Comparison of ENCODE assay signal across 8 cellular contexts in genomic region chr19:38316477-38317067, GRCh38. TPM values are rescaled to one million over a fixed set of nuclear protein-coding genes. Genes with fewer than 3 reads are reported as not detected.
A peak's percentile ranks its signal among the peaks of the same experiment; 100 is the strongest.
DNase-seq lines count a peak whose midpoint lies in the region; ATAC-seq and TF ChIP-seq lines count a peak whose summit lies in the region.

No MANE protein-coding gene starts in this region.

- intact Hi-C loops in esophagus muscularis mucosa (cut with DNase I) (no loop called here), gastrocnemius medialis (cut with DNase I; ENCODE audit: low total_unique reads) (loop anchor here (1.0 to 5.0 kb wide), 2 partner anchors 20 to 409 kb away; partner anchors contain the start of genes SIPA1L3 and WDR87)

- H3K27me3 ChIP-seq in RWPE2 (ENCODE audit: insufficient read depth, poor library complexity, severe bottlenecking) = no peaks in the 10 kb centered on the region
- H3K27me3 ChIP-seq in esophagus muscularis mucosa = no peaks in the 10 kb centered on the region
- peaks cover 0 to 14% (median 2%) of the 10 kb centered on the region in 3 donors for H3K27me3 ChIP-seq in gastrocnemius medialis

- TF ChIP-seq POLR2A in esophagus muscularis mucosa (IDR thresholded peaks at IDR 0.05; ENCODE audit: low read depth) (no peak), gastrocnemius medialis (IDR thresholded peaks at IDR 0.05) (no peak)

- DNase-seq in NCI-H2227 treated with DMSO at 0.1 percent for 48 hours (lab: John Stamatoyannopoulos, UW) = peak; percentile 99
- no peak for DNase-seq in NCI-H2227 (lab: John Stamatoyannopoulos, UW; ENCODE audit: unreplicated experiment)
- no peak for DNase-seq in RWPE2 (ENCODE audit: low spot score)
- DNase-seq in esophagus muscularis mucosa (ENCODE audit: extremely low spot score) = no peak
- no peak for DNase-seq in gastrocnemius medialis
- DNase-seq in HK-2 (ENCODE audit: unreplicated experiment) = no peak
- no peak for DNase-seq in Ammon's horn (ENCODE audit: low spot score)

- ATAC-seq in RWPE2 (ENCODE audit: low read depth) (no peak), gastrocnemius medialis (peak in 1 of 2 donors; percentile 9), HG02885 (IDR thresholded peaks at IDR 0.05; ENCODE audit: poor library complexity, unreplicated experiment) (no peak)

- TF ChIP-seq CTCF in RWPE2 (IDR thresholded peaks at IDR 0.05; ENCODE audit: poor library complexity, severe bottlenecking) = no peak
- no peak for TF ChIP-seq CTCF in esophagus muscularis mucosa (IDR thresholded peaks at IDR 0.05)
- no peak for TF ChIP-seq CTCF in gastrocnemius medialis (IDR thresholded peaks at IDR 0.05 in 4 of 5, conservative IDR thresholded peaks at IDR 0.05 in 1 of 5)

- no peak for TF ChIP-seq EP300 in esophagus muscularis mucosa (IDR thresholded peaks at IDR 0.05)

- H3K36me3 ChIP-seq in RWPE2 (ENCODE audit: low read depth) (no peaks in the 10 kb centered on the region), esophagus muscularis mucosa (no peaks in the 10 kb centered on the region), gastrocnemius medialis (no peaks in the 10 kb centered on the region)

- H3K4me3 ChIP-seq in RWPE2 (ENCODE audit: severe bottlenecking) (peak overlapping the region; percentile 50), esophagus muscularis mucosa (peak overlapping the region; percentile 62 to 67 (median 64)), gastrocnemius medialis (peak overlapping the region; percentile 59 to 76 (median 66))

- H3K27ac ChIP-seq in RWPE2 (ENCODE audit: poor library complexity, severe bottlenecking) (peak overlapping the region; percentile 57), esophagus muscularis mucosa (replicated peaks in 1 of 4) (peak overlapping the region; percentile 74 to 87 (median 81)), gastrocnemius medialis (peak overlapping the region; percentile 85 to 93 (median 92))

- in situ Hi-C loops in gastrocnemius medialis (cut with MboI; ENCODE audit: low sequenced_read_pairs in 4 of 4) = no loop called here

- H3K4me1 ChIP-seq in RWPE2 (ENCODE audit: insufficient read depth, poor library complexity, severe bottlenecking) = peaks cover 28% of the 10 kb centered on the region
- peaks cover 41 to 64% (median 55%) of the 10 kb centered on the region in 4 donors for H3K4me1 ChIP-seq in esophagus muscularis mucosa
- peaks cover 6 to 9% of the 10 kb centered on the region in 2 donors for H3K4me1 ChIP-seq in gastrocnemius medialis

- H3K9me3 ChIP-seq in RWPE2 (ENCODE audit: severe bottlenecking) = no peaks in the 10 kb centered on the region
- H3K9me3 ChIP-seq in esophagus muscularis mucosa = no peaks in the 10 kb centered on the region
- H3K9me3 ChIP-seq in gastrocnemius medialis = no peaks in the 10 kb centered on the region

- 34% methylated on average over 8 of the region's 8 CpGs for WGBS in esophagus muscularis mucosa

RNA-seq across cellular contexts. Expression of gene YIF1B, which starts 0.8 kb away (rescaled TPM):
- total RNA-seq in esophagus muscularis mucosa (10 to 100 TPM; 10.8 to 26.5 (median 21.5) TPM), gastrocnemius medialis (10 to 100 TPM; 28.3 to 39.5 (median 31.9) TPM)

RNA-seq across cellular contexts. Expression of gene KCNK6, which starts 3.1 kb away (rescaled TPM):
- total RNA-seq in esophagus muscularis mucosa (10 to 100 TPM in 1 of 4 donors, 1 to 10 TPM in 3; 2.3 to 13.0 (median 4.2) TPM), gastrocnemius medialis (under 1 TPM; 0.15 to 0.90 (median 0.41) TPM)

RNA-seq across cellular contexts. Expression of gene C19orf33, which starts 12.5 kb away (rescaled TPM):
- total RNA-seq in esophagus muscularis mucosa (1 to 10 TPM; 7.8 to 8.6 (median 8.1) TPM), gastrocnemius medialis (1 to 10 TPM in 2 of 4 donors, not detected in 2; 5.8 to 7.0 TPM)

RNA-seq across cellular contexts. Expression of gene CATSPERG, which starts 19.1 kb away (rescaled TPM):
- 1 to 10 TPM; 2.3 to 6.6 (median 3.4) TPM for total RNA-seq in esophagus muscularis mucosa
- total RNA-seq in gastrocnemius medialis = 1 to 10 TPM in 3 of 4 donors, under 1 TPM in 1; 0.72 to 4.9 (median 1.7) TPM

RNA-seq across cellular contexts. Expression of gene SPINT2, which starts 52.2 kb away (rescaled TPM):
- total RNA-seq in esophagus muscularis mucosa = 10 to 100 TPM in 3 of 4 donors, 1 to 10 TPM in 1; 5.0 to 13.4 (median 11.4) TPM
- total RNA-seq in gastrocnemius medialis = 1 to 10 TPM in 3 of 4 donors, under 1 TPM in 1; 0.26 to 4.0 (median 1.6) TPM
